In the genomic region with DNA sequence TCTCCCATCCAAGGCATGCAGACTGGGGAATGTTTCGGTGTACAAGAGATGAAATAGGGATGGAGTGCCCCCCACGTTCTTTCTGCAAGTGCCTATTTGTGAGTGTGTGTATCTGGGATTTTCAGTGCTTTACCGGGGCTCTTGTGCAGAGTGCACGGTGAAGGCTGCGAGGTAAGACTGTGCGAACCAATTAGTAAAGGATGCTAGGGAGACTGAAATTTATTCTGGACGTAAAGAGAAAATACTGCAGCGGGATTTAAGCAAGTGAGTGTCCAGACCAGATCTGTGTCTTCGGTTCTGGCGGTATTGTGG, we compare ENCODE assay signal across 1 cellular context.
TF ChIP-seq lines count a peak whose summit lies in the region.

No MANE protein-coding gene starts in this region.

TF ChIP-seq in K562, 482 proteins besides CTCF, POLR2A, EP300 and RAD21 (continued from another document):
- TF ChIP-seq, protein P1, sequence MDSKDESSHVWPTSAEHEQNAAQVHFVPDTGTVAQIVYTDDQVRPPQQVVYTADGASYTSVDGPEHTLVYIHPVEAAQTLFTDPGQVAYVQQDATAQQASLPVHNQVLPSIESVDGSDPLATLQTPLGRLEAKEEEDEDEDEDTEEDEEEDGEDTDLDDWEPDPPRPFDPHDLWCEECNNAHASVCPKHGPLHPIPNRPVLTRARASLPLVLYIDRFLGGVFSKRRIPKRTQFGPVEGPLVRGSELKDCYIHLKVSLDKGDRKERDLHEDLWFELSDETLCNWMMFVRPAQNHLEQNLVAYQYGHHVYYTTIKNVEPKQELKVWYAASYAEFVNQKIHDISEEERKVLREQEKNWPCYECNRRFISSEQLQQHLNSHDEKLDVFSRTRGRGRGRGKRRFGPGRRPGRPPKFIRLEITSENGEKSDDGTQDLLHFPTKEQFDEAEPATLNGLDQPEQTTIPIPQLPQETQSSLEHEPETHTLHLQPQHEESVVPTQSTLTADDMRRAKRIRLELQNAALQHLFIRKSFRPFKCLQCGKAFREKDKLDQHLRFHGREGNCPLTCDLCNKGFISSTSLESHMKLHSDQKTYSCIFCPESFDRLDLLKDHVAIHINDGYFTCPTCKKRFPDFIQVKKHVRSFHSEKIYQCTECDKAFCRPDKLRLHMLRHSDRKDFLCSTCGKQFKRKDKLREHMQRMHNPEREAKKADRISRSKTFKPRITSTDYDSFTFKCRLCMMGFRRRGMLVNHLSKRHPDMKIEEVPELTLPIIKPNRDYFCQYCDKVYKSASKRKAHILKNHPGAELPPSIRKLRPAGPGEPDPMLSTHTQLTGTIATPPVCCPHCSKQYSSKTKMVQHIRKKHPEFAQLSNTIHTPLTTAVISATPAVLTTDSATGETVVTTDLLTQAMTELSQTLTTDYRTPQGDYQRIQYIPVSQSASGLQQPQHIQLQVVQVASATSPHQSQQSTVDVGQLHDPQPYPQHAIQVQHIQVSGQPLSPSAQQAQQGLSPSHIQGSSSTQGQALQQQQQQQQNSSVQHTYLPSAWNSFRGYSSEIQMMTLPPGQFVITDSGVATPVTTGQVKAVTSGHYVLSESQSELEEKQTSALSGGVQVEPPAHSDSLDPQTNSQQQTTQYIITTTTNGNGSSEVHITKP (IDR thresholded peaks at IDR 0.05; ENCODE audit: partially characterized antibody), result no peak
- peak; percentile 78 for TF ChIP-seq GABPA (tag; conservative IDR thresholded peaks at IDR 0.05; ENCODE audit: low read depth)
- peak; percentile 4; the same call in 1 of the 2 replicates for TF ChIP-seq ELF1 (tag; IDR thresholded peaks at IDR 0.05)
- TF ChIP-seq HDAC2 (IDR thresholded peaks at IDR 0.05), result peak; percentile 0; the same call in 1 of the 2 replicates
- no peak for TF ChIP-seq ZNF644 (tag; IDR thresholded peaks at IDR 0.05; ENCODE audit: low read depth)
